Comparison of ENCODE assay signal across 1 cellular context in the genomic region with DNA sequence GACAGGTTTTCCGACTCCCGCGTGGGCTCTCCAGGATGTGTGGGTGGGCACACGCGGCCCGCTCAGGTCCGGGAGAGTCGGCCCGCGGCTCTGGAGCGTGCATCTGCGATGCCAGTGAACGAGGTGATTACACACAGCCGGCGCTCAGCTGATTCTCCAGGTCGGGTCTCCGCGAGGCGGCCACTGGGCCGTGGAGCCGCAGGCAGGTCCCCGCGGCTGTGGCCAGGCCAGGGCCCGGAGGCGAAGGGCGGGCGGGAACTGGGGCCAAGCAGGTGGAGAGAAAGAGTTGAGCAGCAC.
TF ChIP-seq lines count a peak whose summit lies in the region.

No MANE protein-coding gene starts in this region.

TF ChIP-seq in K562, 482 proteins besides CTCF, POLR2A, EP300 and RAD21:
- no peak for TF ChIP-seq PRMT5 (CRISPR knock-in tag; IDR thresholded peaks at IDR 0.05)
- TF ChIP-seq, protein P1, sequence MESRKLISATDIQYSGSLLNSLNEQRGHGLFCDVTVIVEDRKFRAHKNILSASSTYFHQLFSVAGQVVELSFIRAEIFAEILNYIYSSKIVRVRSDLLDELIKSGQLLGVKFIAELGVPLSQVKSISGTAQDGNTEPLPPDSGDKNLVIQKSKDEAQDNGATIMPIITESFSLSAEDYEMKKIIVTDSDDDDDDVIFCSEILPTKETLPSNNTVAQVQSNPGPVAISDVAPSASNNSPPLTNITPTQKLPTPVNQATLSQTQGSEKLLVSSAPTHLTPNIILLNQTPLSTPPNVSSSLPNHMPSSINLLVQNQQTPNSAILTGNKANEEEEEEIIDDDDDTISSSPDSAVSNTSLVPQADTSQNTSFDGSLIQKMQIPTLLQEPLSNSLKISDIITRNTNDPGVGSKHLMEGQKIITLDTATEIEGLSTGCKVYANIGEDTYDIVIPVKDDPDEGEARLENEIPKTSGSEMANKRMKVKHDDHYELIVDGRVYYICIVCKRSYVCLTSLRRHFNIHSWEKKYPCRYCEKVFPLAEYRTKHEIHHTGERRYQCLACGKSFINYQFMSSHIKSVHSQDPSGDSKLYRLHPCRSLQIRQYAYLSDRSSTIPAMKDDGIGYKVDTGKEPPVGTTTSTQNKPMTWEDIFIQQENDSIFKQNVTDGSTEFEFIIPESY (CRISPR knock-in tag; IDR thresholded peaks at IDR 0.05) = peak; percentile 42; the same call in 1 of the 2 replicates
